ENCODE assay signal across 1 cellular context in the genomic region with DNA sequence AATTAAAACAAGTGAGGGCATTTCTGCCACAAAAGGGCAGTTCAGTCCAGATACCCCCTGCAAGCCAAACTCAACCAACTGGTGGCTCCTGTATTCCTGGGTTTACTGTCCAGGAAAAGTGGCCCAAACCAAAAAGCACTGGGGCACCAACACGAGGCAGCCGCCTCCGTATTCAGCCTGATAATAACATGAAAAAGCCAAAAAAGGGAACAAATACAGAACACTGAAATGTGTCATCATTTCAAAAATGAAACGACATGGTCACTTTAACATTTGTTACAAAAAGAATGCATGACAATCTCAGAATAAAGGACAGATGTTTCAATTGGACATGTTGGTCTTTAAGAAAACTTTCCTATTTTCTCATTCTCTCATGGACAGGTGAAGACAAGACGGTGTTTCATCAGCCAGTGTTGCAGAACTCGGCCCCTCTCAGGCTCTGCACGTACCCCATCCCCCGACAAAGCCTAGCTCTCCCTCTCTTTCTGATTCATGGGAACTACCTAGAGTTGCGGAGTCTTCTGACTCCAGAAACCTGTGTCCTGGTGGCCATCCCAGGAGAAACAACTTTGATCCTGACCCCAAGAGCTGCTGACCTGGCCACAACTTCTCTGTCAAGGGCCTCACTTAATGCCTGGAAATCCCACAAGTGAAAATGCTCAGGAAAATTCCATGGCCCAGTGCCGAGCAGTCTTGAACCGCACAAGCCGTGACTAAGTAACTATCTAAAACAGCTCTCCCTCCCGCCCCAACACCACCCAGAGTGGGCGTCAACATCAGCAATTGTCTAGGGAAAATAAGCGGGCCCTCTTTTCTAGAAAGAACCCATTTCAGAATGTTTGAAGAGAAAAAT.
A peak's percentile ranks its signal among the peaks of the same experiment; 100 is the strongest.
TF ChIP-seq lines count a peak whose summit lies in the region.

No MANE protein-coding gene starts in this region.

TF ChIP-seq in K562, 482 proteins besides CTCF, POLR2A, EP300 and RAD21 (continued from another document):
- 0 out of 4 replicates have a peak, but pooled peaks of 1 of the 2 experiments have one; percentile 31 for TF ChIP-seq TEAD1 (CRISPR knock-in tag; IDR thresholded peaks at IDR 0.05)
- no peak for TF ChIP-seq EHMT2 (IDR thresholded peaks at IDR 0.05)
- peak; percentile 51; the same call in 1 of the 2 replicates for TF ChIP-seq CEBPG (CRISPR knock-in tag; IDR thresholded peaks at IDR 0.05)
- TF ChIP-seq CEBPG (tag; conservative IDR thresholded peaks at IDR 0.05 in 1 of 2, IDR thresholded peaks at IDR 0.05 in 1 of 2) = peak in 1 of 2 experiments; percentile 59; a peak in 2 of 4 replicates
- TF ChIP-seq NFIC (IDR thresholded peaks at IDR 0.05) = peak; percentile 77
- TF ChIP-seq, protein P1, sequence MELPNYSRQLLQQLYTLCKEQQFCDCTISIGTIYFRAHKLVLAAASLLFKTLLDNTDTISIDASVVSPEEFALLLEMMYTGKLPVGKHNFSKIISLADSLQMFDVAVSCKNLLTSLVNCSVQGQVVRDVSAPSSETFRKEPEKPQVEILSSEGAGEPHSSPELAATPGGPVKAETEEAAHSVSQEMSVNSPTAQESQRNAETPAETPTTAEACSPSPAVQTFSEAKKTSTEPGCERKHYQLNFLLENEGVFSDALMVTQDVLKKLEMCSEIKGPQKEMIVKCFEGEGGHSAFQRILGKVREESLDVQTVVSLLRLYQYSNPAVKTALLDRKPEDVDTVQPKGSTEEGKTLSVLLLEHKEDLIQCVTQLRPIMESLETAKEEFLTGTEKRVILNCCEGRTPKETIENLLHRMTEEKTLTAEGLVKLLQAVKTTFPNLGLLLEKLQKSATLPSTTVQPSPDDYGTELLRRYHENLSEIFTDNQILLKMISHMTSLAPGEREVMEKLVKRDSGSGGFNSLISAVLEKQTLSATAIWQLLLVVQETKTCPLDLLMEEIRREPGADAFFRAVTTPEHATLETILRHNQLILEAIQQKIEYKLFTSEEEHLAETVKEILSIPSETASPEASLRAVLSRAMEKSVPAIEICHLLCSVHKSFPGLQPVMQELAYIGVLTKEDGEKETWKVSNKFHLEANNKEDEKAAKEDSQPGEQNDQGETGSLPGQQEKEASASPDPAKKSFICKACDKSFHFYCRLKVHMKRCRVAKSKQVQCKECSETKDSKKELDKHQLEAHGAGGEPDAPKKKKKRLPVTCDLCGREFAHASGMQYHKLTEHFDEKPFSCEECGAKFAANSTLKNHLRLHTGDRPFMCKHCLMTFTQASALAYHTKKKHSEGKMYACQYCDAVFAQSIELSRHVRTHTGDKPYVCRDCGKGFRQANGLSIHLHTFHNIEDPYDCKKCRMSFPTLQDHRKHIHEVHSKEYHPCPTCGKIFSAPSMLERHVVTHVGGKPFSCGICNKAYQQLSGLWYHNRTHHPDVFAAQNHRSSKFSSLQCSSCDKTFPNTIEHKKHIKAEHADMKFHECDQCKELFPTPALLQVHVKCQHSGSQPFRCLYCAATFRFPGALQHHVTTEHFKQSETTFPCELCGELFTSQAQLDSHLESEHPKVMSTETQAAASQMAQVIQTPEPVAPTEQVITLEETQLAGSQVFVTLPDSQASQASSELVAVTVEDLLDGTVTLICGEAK (IDR thresholded peaks at IDR 0.05) = no peak
- TF ChIP-seq, protein P1 (CRISPR knock-in tag; IDR thresholded peaks at IDR 0.05) = no peak
- TF ChIP-seq MAFK (IDR thresholded peaks at IDR 0.05; ENCODE audit: low read length) = peak; percentile 11; the same call in 1 of the 2 replicates
- no peak for TF ChIP-seq MEF2D (tag; conservative IDR thresholded peaks at IDR 0.05; ENCODE audit: low read depth)
- TF ChIP-seq TARDBP (IDR thresholded peaks at IDR 0.05) = no peak
- TF ChIP-seq KAT2B (IDR thresholded peaks at IDR 0.05; ENCODE audit: low read depth, low read length) = peak; percentile 10
- no peak for TF ChIP-seq XRCC5 (IDR thresholded peaks at IDR 0.05; ENCODE audit: low read depth, low read length)
- TF ChIP-seq SRF (CRISPR knock-in tag; IDR thresholded peaks at IDR 0.05) = peak in 1 of 2 experiments; percentile 50; a peak in 1 of 4 replicates
- TF ChIP-seq, protein P2, sequence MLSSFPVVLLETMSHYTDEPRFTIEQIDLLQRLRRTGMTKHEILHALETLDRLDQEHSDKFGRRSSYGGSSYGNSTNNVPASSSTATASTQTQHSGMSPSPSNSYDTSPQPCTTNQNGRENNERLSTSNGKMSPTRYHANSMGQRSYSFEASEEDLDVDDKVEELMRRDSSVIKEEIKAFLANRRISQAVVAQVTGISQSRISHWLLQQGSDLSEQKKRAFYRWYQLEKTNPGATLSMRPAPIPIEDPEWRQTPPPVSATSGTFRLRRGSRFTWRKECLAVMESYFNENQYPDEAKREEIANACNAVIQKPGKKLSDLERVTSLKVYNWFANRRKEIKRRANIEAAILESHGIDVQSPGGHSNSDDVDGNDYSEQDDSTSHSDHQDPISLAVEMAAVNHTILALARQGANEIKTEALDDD (IDR thresholded peaks at IDR 0.05) = peak; percentile 89
- TF ChIP-seq RBM39 (optimal IDR thresholded peaks at IDR 0.05; ENCODE audit: low read depth, low read length) = peak; percentile 38
- 0 out of 2 replicates have a peak, but pooled peaks have one; percentile 23 for TF ChIP-seq ATF4 (CRISPR knock-in tag; IDR thresholded peaks at IDR 0.05)
- no peak for TF ChIP-seq WHSC1 (IDR thresholded peaks at IDR 0.05; ENCODE audit: low read length)
- TF ChIP-seq DMBX1 (CRISPR knock-in tag; IDR thresholded peaks at IDR 0.05; ENCODE audit: borderline replicate concordance) = 0 out of 2 replicates have a peak, but pooled peaks have one; percentile 14
- TF ChIP-seq ZNF143 (CRISPR knock-in tag; IDR thresholded peaks at IDR 0.05) = no peak
- 0 out of 2 replicates have a peak, but pooled peaks have one; percentile 8 for TF ChIP-seq ZNF253 (CRISPR knock-in tag; conservative IDR thresholded peaks at IDR 0.05)
- 0 out of 2 replicates have a peak, but pooled peaks have one; percentile 32 for TF ChIP-seq CCAR2 (IDR thresholded peaks at IDR 0.05; ENCODE audit: low read depth, low read length)
- peak; percentile 2 for TF ChIP-seq FIP1L1 (IDR thresholded peaks at IDR 0.05; ENCODE audit: low read depth, low read length, poor library complexity, severe bottlenecking)
- no peak for TF ChIP-seq BMI1 (IDR thresholded peaks at IDR 0.05; ENCODE audit: low read length)
- TF ChIP-seq, protein P3, sequence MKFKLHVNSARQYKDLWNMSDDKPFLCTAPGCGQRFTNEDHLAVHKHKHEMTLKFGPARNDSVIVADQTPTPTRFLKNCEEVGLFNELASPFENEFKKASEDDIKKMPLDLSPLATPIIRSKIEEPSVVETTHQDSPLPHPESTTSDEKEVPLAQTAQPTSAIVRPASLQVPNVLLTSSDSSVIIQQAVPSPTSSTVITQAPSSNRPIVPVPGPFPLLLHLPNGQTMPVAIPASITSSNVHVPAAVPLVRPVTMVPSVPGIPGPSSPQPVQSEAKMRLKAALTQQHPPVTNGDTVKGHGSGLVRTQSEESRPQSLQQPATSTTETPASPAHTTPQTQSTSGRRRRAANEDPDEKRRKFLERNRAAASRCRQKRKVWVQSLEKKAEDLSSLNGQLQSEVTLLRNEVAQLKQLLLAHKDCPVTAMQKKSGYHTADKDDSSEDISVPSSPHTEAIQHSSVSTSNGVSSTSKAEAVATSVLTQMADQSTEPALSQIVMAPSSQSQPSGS (CRISPR knock-in tag; IDR thresholded peaks at IDR 0.05) = no peak
- 0 out of 2 replicates have a peak, but pooled peaks have one; percentile 12 for TF ChIP-seq ELF4 (CRISPR knock-in tag; IDR thresholded peaks at IDR 0.05)
- TF ChIP-seq SMAD2 (IDR thresholded peaks at IDR 0.05; ENCODE audit: low read depth, low read length) = no peak
- TF ChIP-seq, protein P4, sequence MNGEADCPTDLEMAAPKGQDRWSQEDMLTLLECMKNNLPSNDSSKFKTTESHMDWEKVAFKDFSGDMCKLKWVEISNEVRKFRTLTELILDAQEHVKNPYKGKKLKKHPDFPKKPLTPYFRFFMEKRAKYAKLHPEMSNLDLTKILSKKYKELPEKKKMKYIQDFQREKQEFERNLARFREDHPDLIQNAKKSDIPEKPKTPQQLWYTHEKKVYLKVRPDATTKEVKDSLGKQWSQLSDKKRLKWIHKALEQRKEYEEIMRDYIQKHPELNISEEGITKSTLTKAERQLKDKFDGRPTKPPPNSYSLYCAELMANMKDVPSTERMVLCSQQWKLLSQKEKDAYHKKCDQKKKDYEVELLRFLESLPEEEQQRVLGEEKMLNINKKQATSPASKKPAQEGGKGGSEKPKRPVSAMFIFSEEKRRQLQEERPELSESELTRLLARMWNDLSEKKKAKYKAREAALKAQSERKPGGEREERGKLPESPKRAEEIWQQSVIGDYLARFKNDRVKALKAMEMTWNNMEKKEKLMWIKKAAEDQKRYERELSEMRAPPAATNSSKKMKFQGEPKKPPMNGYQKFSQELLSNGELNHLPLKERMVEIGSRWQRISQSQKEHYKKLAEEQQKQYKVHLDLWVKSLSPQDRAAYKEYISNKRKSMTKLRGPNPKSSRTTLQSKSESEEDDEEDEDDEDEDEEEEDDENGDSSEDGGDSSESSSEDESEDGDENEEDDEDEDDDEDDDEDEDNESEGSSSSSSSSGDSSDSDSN (IDR thresholded peaks at IDR 0.05; ENCODE audit: borderline replicate concordance in 1 of 2, low read depth in 2 of 2, low read length in 2 of 2) = 0 out of 4 replicates have a peak, but pooled peaks of 1 of the 2 experiments have one; percentile 15
- TF ChIP-seq HOXB6 (CRISPR knock-in tag; IDR thresholded peaks at IDR 0.05; ENCODE audit: borderline replicate concordance) = peak; percentile 21; the same call in 1 of the 2 replicates
- peak; percentile 32; the same call in 1 of the 2 replicates for TF ChIP-seq MAFF (IDR thresholded peaks at IDR 0.05; ENCODE audit: low read length)
- TF ChIP-seq, protein P5, sequence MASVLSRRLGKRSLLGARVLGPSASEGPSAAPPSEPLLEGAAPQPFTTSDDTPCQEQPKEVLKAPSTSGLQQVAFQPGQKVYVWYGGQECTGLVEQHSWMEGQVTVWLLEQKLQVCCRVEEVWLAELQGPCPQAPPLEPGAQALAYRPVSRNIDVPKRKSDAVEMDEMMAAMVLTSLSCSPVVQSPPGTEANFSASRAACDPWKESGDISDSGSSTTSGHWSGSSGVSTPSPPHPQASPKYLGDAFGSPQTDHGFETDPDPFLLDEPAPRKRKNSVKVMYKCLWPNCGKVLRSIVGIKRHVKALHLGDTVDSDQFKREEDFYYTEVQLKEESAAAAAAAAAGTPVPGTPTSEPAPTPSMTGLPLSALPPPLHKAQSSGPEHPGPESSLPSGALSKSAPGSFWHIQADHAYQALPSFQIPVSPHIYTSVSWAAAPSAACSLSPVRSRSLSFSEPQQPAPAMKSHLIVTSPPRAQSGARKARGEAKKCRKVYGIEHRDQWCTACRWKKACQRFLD (CRISPR knock-in tag; IDR thresholded peaks at IDR 0.05) = 0 out of 2 replicates have a peak, but pooled peaks have one; percentile 10
- peak; percentile 51; the same call in 1 of the 2 replicates for TF ChIP-seq LEF1 (IDR thresholded peaks at IDR 0.05)
